31 cellular contexts compared by ENCODE assay signal in genomic region chr4:7712021-7712420, GRCh38.
"Had no signal": no experiment of that assay in that cellular context is flagged by ENCODE, and none has a peak within 500 bp of the region (broad histone marks: within the 10 kb centered on the region; RNA-seq: fewer than 3 reads in every experiment).

No MANE protein-coding gene starts in this region.

- H3K27ac Mint-ChIP-seq: naive B cell; natural killer cell treated with Interleukin-12 subunit alpha and Interleukin-12 subunit beta and Interleukin-15 and Interleukin-18, amount 100 ng/mL, for 72 hours; stimulated activated memory B cell treated with anti-CD40 and anti-IgM and Interleukin-4, amounts not matched to agents 10 μg/mL and 1 μg/mL and 100 μg/mL, for 72 hours; type B pancreatic cell had no signal

- H3K4me3 Mint-ChIP-seq: naive B cell; naive thymus-derived CD8-positive, alpha-beta T cell; natural killer cell treated with Interleukin-12 subunit alpha and Interleukin-12 subunit beta and Interleukin-15 and Interleukin-18, amount 100 ng/mL, for 72 hours; stimulated activated memory B cell treated with anti-CD40 and anti-IgM and Interleukin-4, amounts not matched to agents 10 μg/mL and 1 μg/mL and 100 μg/mL, for 72 hours; stimulated activated naive CD8-positive, alpha-beta T cell treated with anti-CD3 and anti-CD28 coated beads, Interleukin-15, amount 100 ng/mL, for 72 hours; type B pancreatic cell had no signal

- H3K9ac ChIP-seq: parathyroid adenoma had no signal

- H3K4me3 ChIP-seq: ovary, prostate gland, right lobe of liver, sigmoid colon, skin epidermis, smooth muscle cell, spleen, suprapubic skin, testis, tibial artery, transverse colon, upper lobe of right lung, uterus had no signal

- H2AFZ ChIP-seq: parathyroid adenoma had no signal

- H3K27me3 Mint-ChIP-seq: natural killer cell treated with Interleukin-12 subunit alpha and Interleukin-12 subunit beta and Interleukin-15 and Interleukin-18, amount 100 ng/mL, for 72 hours; stimulated activated naive CD8-positive, alpha-beta T cell treated with anti-CD3 and anti-CD28 coated beads, Interleukin-15, amount 100 ng/mL, for 72 hours had no signal

- H3K9me3 ChIP-seq: ovary, prostate gland, right lobe of liver, suprapubic skin, testis, transverse colon, upper lobe of right lung, uterus had no signal

- H3K4me2 ChIP-seq: smooth muscle cell had no signal

- H3K4me1 ChIP-seq: parathyroid adenoma, prostate gland, right lobe of liver, sigmoid colon, spleen, suprapubic skin, tibial artery, transverse colon, upper lobe of right lung, uterus had no signal

- H3K4me1 Mint-ChIP-seq: naive B cell; stimulated activated memory B cell treated with anti-CD40 and anti-IgM and Interleukin-4, amounts not matched to agents 10 μg/mL and 1 μg/mL and 100 μg/mL, for 72 hours; stimulated activated naive CD8-positive, alpha-beta T cell treated with anti-CD3 and anti-CD28 coated beads, Interleukin-15, amount 100 ng/mL, for 72 hours had no signal

- H3K9me3 Mint-ChIP-seq: natural killer cell treated with Interleukin-12 subunit alpha and Interleukin-12 subunit beta and Interleukin-15 and Interleukin-18, amount 100 ng/mL, for 72 hours; type B pancreatic cell had no signal

- H3K79me2 ChIP-seq: parathyroid adenoma had no signal

- ATAC-seq: naive thymus-derived CD8-positive, alpha-beta T cell; natural killer cell treated with Interleukin-12 subunit alpha and Interleukin-12 subunit beta and Interleukin-15 and Interleukin-18, amount 100 ng/mL, for 72 hours; right cardiac atrium; right lobe of liver; stimulated activated memory B cell treated with anti-CD40 and anti-IgM and Interleukin-4, amounts not matched to agents 10 μg/mL and 1 μg/mL and 100 μg/mL, for 72 hours; stimulated activated naive CD8-positive, alpha-beta T cell treated with anti-CD3 and anti-CD28 coated beads, Interleukin-15, amount 100 ng/mL, for 72 hours; stimulated activated naive CD8-positive, alpha-beta T cell treated with anti-CD3 and anti-CD28 coated beads, Interleukin-15, Interleukin-2, amounts not matched to agents 100 U/mL and 50 U/mL, for 24 hours; upper lobe of right lung had no signal

- H3K36me3 Mint-ChIP-seq: naive thymus-derived CD8-positive, alpha-beta T cell; natural killer cell treated with Interleukin-12 subunit alpha and Interleukin-12 subunit beta and Interleukin-15 and Interleukin-18, amount 100 ng/mL, for 72 hours had no signal

- H3K27ac ChIP-seq: ovary, parathyroid adenoma, prostate gland, right lobe of liver, sigmoid colon, skin epidermis, spleen, suprapubic skin, testis, tibial artery, transverse colon, upper lobe of right lung, uterus had no signal

- H3K27me3 ChIP-seq: ovary, right lobe of liver, sigmoid colon, suprapubic skin, testis, transverse colon, upper lobe of right lung, uterus had no signal

- H3K36me3 ChIP-seq: ovary, prostate gland, right lobe of liver, sigmoid colon, spleen, suprapubic skin, tibial artery, transverse colon, upper lobe of right lung, uterus had no signal

- DNase-seq: naive B cell; naive thymus-derived CD8-positive, alpha-beta T cell; occipital lobe; ovary; retina; right lobe of liver; sigmoid colon; spleen; stimulated activated CD4-positive, alpha-beta T cell treated with anti-CD3 and anti-CD28 coated beads, Interleukin-12 subunit alpha, Interleukin-12 subunit beta, amount 100 ng/mL, for 4 hours; stimulated activated CD4-positive, alpha-beta T cell treated with anti-CD3 and anti-CD28 coated beads, Interleukin-1b, Interleukin-23, amount 100 ng/mL, for 48 hours; stimulated activated CD4-positive, alpha-beta T cell treated with anti-CD3 and anti-CD28 coated beads, Interleukin-4, amount 100 ng/mL, for 1 hour; stimulated activated CD4-positive, alpha-beta T cell treated with anti-CD3 and anti-CD28 coated beads, Interleukin-4, amount 100 ng/mL, for 4 hours; stimulated activated CD8-positive, alpha-beta memory T cell treated with anti-CD3 and anti-CD28 coated beads, Interleukin-4, amount 100 ng/mL, for 48 hours; stimulated activated naive CD4-positive, alpha-beta T cell; stimulated activated naive CD8-positive, alpha-beta T cell treated with anti-CD3 and anti-CD28 coated beads, Interleukin-15, amount 100 ng/mL, for 72 hours; stimulated activated naive CD8-positive, alpha-beta T cell treated with anti-CD3 and anti-CD28 coated beads, Interleukin-15, Interleukin-2, amounts not matched to agents 100 U/mL and 50 U/mL, for 24 hours; substantia nigra; testis; tibial artery; transverse colon; upper lobe of right lung; uterus had no signal
